In genomic region chr5:109655841-109656240, GRCh38 we compare ENCODE assay signal across 17 cellular contexts. TPM values are rescaled to one million over a fixed set of nuclear protein-coding genes. Genes with fewer than 3 reads are reported as not detected.
DNase-seq lines count a peak whose midpoint lies in the region; ATAC-seq and TF ChIP-seq lines count a peak whose summit lies in the region.
"Had no signal": no experiment of that assay in that cellular context is flagged by ENCODE, and none has a peak within 500 bp of the region (broad histone marks: within the 10 kb centered on the region; RNA-seq: fewer than 3 reads in every experiment).

No MANE protein-coding gene starts in this region.

- H3K9me3 ChIP-seq in tibial artery (no peaks in the 10 kb centered on the region), upper lobe of left lung (no peaks in the 10 kb centered on the region), MG63 (no peaks in the 10 kb centered on the region)
- H3K9me3 ChIP-seq: adrenal gland, left ventricle myocardium inferior, testis had no signal

- TF ChIP-seq POLR2A in upper lobe of left lung (IDR thresholded peaks at IDR 0.05) = no peak

- H3K4me3 Mint-ChIP-seq in stimulated activated naive CD8-positive, alpha-beta T cell treated with anti-CD3 and anti-CD28 coated beads, Interleukin-15, Interleukin-2, amounts not matched to agents 100 ng/mL and 50 ng/mL, for 24 hours = peak overlapping the region; percentile 15
- H3K4me3 Mint-ChIP-seq in dendritic cell treated with granulocyte-macrophage colony-stimulating factor and Interleukin-4, amounts not matched to agents 40 ng/mL and 50 ng/mL, for 4 days = no peak overlapping the region
- H3K4me3 Mint-ChIP-seq: CD4-positive, CD25-positive, alpha-beta regulatory T cell had no signal

- ATAC-seq in stimulated activated naive CD8-positive, alpha-beta T cell treated with anti-CD3 and anti-CD28 coated beads, Interleukin-15, Interleukin-2, amounts not matched to agents 100 U/mL and 50 U/mL, for 24 hours = no peak
- ATAC-seq in SK-N-SH treated with all-trans-retinoic acid at 6 μM for 48 hours = peak; percentile 72
- ATAC-seq in upper lobe of left lung (ENCODE audit: low FRiP score in 2 of 2) = no peak
- ATAC-seq in HG02571 (IDR thresholded peaks at IDR 0.05; ENCODE audit: unreplicated experiment) = no peak

- peaks cover 39% of the 10 kb centered on the region for H3K4me1 Mint-ChIP-seq in stimulated activated naive CD8-positive, alpha-beta T cell treated with anti-CD3 and anti-CD28 coated beads, Interleukin-15, Interleukin-2, amounts not matched to agents 100 ng/mL and 50 ng/mL, for 24 hours (ENCODE audit: low read depth)
- peaks cover 35% of the 10 kb centered on the region for H3K4me1 Mint-ChIP-seq in dendritic cell treated with granulocyte-macrophage colony-stimulating factor and Interleukin-4, amounts not matched to agents 40 ng/mL and 50 ng/mL, for 4 days (ENCODE audit: low read depth)

- no peaks in the 10 kb centered on the region for H3K9me3 Mint-ChIP-seq in stimulated activated naive CD8-positive, alpha-beta T cell treated with anti-CD3 and anti-CD28 coated beads, Interleukin-15, Interleukin-2, amounts not matched to agents 100 ng/mL and 50 ng/mL, for 24 hours
- H3K9me3 Mint-ChIP-seq in dendritic cell treated with granulocyte-macrophage colony-stimulating factor and Interleukin-4, amounts not matched to agents 40 ng/mL and 50 ng/mL, for 4 days = no peaks in the 10 kb centered on the region

- peak overlapping the region; percentile 78 for H3K27ac Mint-ChIP-seq in stimulated activated naive CD8-positive, alpha-beta T cell treated with anti-CD3 and anti-CD28 coated beads, Interleukin-15, Interleukin-2, amounts not matched to agents 100 ng/mL and 50 ng/mL, for 24 hours
- peak overlapping the region; percentile 70 for H3K27ac Mint-ChIP-seq in dendritic cell treated with granulocyte-macrophage colony-stimulating factor and Interleukin-4, amounts not matched to agents 40 ng/mL and 50 ng/mL, for 4 days
- H3K27ac Mint-ChIP-seq: CD4-positive, CD25-positive, alpha-beta regulatory T cell had no signal

- no peaks in the 10 kb centered on the region for H3K36me3 ChIP-seq in tibial artery
- no peaks in the 10 kb centered on the region for H3K36me3 ChIP-seq in upper lobe of left lung
- no peaks in the 10 kb centered on the region for H3K36me3 ChIP-seq in MG63
- H3K36me3 ChIP-seq: adrenal gland, left ventricle myocardium inferior had no signal

- 94 to 95% methylated on average over 2 of the region's 2 CpGs for WGBS in upper lobe of left lung, 2 donors

- H3K27me3 ChIP-seq in tibial artery (no peaks in the 10 kb centered on the region), upper lobe of left lung (no peaks in the 10 kb centered on the region), MG63 (no peaks in the 10 kb centered on the region)
- H3K27me3 ChIP-seq: adrenal gland, testis had no signal

- no peak overlapping the region for H3K4me3 ChIP-seq in tibial artery
- no peak overlapping the region for H3K4me3 ChIP-seq in upper lobe of left lung
- H3K4me3 ChIP-seq in MG63 = no peak overlapping the region
- H3K4me3 ChIP-seq: adrenal gland, left ventricle myocardium inferior, testis had no signal

- peak overlapping the region; percentile 23 to 65 for H3K27ac ChIP-seq in tibial artery
- H3K27ac ChIP-seq in upper lobe of left lung = no peak overlapping the region
- H3K27ac ChIP-seq: left ventricle myocardium inferior had no signal

- no peaks in the 10 kb centered on the region for H3K36me3 Mint-ChIP-seq in stimulated activated naive CD8-positive, alpha-beta T cell treated with anti-CD3 and anti-CD28 coated beads, Interleukin-15, Interleukin-2, amounts not matched to agents 100 ng/mL and 50 ng/mL, for 24 hours (ENCODE audit: low read depth)
- no peaks in the 10 kb centered on the region for H3K36me3 Mint-ChIP-seq in dendritic cell treated with granulocyte-macrophage colony-stimulating factor and Interleukin-4, amounts not matched to agents 40 ng/mL and 50 ng/mL, for 4 days (ENCODE audit: low read depth)
- H3K36me3 Mint-ChIP-seq: CD4-positive, CD25-positive, alpha-beta regulatory T cell had no signal

- H3K4me1 ChIP-seq in tibial artery (peaks cover 0 to 44% (median 10%) of the 10 kb centered on the region in 4 donors), upper lobe of left lung (peaks cover 0 to 2% (median 0%) of the 10 kb centered on the region in 4 donors)
- H3K4me1 ChIP-seq: left ventricle myocardium inferior had no signal

- peaks cover 13% of the 10 kb centered on the region for H3K27me3 Mint-ChIP-seq in stimulated activated naive CD8-positive, alpha-beta T cell treated with anti-CD3 and anti-CD28 coated beads, Interleukin-15, Interleukin-2, amounts not matched to agents 100 ng/mL and 50 ng/mL, for 24 hours
- H3K27me3 Mint-ChIP-seq in dendritic cell treated with granulocyte-macrophage colony-stimulating factor and Interleukin-4, amounts not matched to agents 40 ng/mL and 50 ng/mL, for 4 days = peaks cover 6% of the 10 kb centered on the region

- TF ChIP-seq CTCF in tibial artery (IDR thresholded peaks at IDR 0.05) (no peak), upper lobe of left lung (IDR thresholded peaks at IDR 0.05) (no peak)

- DNase-seq in stimulated activated naive CD8-positive, alpha-beta T cell treated with anti-CD3 and anti-CD28 coated beads, Interleukin-15, Interleukin-2, amounts not matched to agents 100 U/mL and 50 U/mL, for 24 hours = no peak
- no peak for DNase-seq in tibial artery
- DNase-seq in upper lobe of left lung = no peak
- DNase-seq in MG63 = no peak
- DNase-seq: adrenal gland; CD4-positive, CD25-positive, alpha-beta regulatory T cell; central memory CD4-positive, alpha-beta T cell; HCEC 1CT; left ventricle myocardium inferior; NCI-H524; occipital lobe; SIG-M5; testis had no signal

- no peak for TF ChIP-seq EP300 in upper lobe of left lung (IDR thresholded peaks at IDR 0.05)

- intact Hi-C loops in dendritic cell treated with granulocyte-macrophage colony-stimulating factor and Interleukin-4, amounts not matched to agents 40 ng/mL and 50 ng/mL, for 4 days (cut with micrococcal nuclease) = loop anchor here (2.0 to 10.0 kb wide), 2 partner anchors 33 to 151 kb away; partner anchors contain the start of gene MAN2A1
- intact Hi-C loops in tibial artery (cut with DNase I; ENCODE audit: low total_unique reads) = no loop called here

TF ChIP-seq in SK-N-SH treated with all-trans-retinoic acid at 6 μM for 48 hours, 23 proteins besides CTCF, POLR2A, EP300 and RAD21 (continues in another document):
- TF ChIP-seq, protein P1, sequence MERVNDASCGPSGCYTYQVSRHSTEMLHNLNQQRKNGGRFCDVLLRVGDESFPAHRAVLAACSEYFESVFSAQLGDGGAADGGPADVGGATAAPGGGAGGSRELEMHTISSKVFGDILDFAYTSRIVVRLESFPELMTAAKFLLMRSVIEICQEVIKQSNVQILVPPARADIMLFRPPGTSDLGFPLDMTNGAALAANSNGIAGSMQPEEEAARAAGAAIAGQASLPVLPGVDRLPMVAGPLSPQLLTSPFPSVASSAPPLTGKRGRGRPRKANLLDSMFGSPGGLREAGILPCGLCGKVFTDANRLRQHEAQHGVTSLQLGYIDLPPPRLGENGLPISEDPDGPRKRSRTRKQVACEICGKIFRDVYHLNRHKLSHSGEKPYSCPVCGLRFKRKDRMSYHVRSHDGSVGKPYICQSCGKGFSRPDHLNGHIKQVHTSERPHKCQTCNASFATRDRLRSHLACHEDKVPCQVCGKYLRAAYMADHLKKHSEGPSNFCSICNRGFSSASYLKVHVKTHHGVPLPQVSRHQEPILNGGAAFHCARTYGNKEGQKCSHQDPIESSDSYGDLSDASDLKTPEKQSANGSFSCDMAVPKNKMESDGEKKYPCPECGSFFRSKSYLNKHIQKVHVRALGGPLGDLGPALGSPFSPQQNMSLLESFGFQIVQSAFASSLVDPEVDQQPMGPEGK (CRISPR knock-in tag; IDR thresholded peaks at IDR 0.05; ENCODE audit: borderline replicate concordance) = no peak
- no peak for TF ChIP-seq TOX (CRISPR knock-in tag; IDR thresholded peaks at IDR 0.05; ENCODE audit: borderline replicate concordance)
- no peak for TF ChIP-seq ZNF70 (CRISPR knock-in tag; IDR thresholded peaks at IDR 0.05)
- TF ChIP-seq OSR1 (CRISPR knock-in tag; IDR thresholded peaks at IDR 0.05) = no peak
- no peak for TF ChIP-seq ISL1 (CRISPR knock-in tag; IDR thresholded peaks at IDR 0.05)
- no peak for TF ChIP-seq TCF4 (CRISPR knock-in tag; IDR thresholded peaks at IDR 0.05; ENCODE audit: borderline replicate concordance)
- TF ChIP-seq, protein P2, sequence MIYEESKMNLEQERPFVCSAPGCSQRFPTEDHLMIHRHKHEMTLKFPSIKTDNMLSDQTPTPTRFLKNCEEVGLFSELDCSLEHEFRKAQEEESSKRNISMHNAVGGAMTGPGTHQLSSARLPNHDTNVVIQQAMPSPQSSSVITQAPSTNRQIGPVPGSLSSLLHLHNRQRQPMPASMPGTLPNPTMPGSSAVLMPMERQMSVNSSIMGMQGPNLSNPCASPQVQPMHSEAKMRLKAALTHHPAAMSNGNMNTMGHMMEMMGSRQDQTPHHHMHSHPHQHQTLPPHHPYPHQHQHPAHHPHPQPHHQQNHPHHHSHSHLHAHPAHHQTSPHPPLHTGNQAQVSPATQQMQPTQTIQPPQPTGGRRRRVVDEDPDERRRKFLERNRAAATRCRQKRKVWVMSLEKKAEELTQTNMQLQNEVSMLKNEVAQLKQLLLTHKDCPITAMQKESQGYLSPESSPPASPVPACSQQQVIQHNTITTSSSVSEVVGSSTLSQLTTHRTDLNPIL (CRISPR knock-in tag; IDR thresholded peaks at IDR 0.05; ENCODE audit: low read depth) = no peak

RNA-seq across cellular contexts. Expression of gene MAN2A1, which starts 33.9 kb away (rescaled TPM):
- 10 to 100 TPM; 23.0 to 48.2 (median 40.0) TPM for total RNA-seq in upper lobe of left lung
- total RNA-seq in MG63 (2014; rRNA removed; shearing (Covaris generic); ENCODE audit: low replicate concordance) = 60.3 and 67.9 TPM in 2 replicates

Comparison
In these comparisons a context has a peak if more than half of its experiments do, and no peak if none do; other contexts are left out.
1. H3K27ac ChIP-seq: peak in tibial artery (2 of 2); none in upper lobe of left lung (0 of 4).